ENCODE assay signal across 11 cellular contexts in the genomic region with DNA sequence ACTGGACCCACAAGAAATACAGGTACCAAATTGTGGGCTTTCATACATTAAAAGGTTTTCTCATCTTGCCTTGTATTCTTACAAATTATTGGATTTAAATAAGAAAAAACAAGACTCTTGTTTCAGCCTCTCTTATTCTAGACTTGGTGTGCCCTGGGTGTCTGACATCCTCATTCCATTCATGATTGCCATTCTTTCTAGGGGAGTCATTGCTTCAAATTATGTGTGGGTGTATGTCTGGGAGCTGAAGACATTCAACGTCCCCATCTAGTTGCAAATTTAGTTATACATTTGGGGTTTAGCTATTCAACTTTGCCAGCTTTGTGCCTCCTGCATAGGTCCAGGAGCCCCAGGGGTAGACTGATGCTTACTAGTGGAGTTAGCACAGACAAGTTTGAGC. TPM values are rescaled to one million over a fixed set of nuclear protein-coding genes. Genes with fewer than 3 reads are reported as not detected.
DNase-seq lines count a peak whose midpoint lies in the region; ATAC-seq and TF ChIP-seq lines count a peak whose summit lies in the region.
"Had no signal": no experiment of that assay in that cellular context is flagged by ENCODE, and none has a peak within 500 bp of the region (broad histone marks: within the 10 kb centered on the region; RNA-seq: fewer than 3 reads in every experiment).

No MANE protein-coding gene starts in this region.

- BruUV-seq in mammary epithelial cell (replicated peaks; lab: Mats Ljungman, UMichigan): no TSS peak

- peak overlapping the region; percentile 80 for H3K27ac ChIP-seq in ACC112 (ENCODE audit: low read depth, low read length)
- peak overlapping the region; percentile 12; the same call in 1 of the 2 replicates for H3K27ac ChIP-seq in HUES6 (ENCODE audit: low read depth, low read length)
- H3K27ac ChIP-seq in mammary epithelial cell (ENCODE audit: insufficient read depth, low read depth, low read length): peak overlapping the region; percentile 46
- peak overlapping the region in 1 of 2 donors; percentile 33 for H3K27ac ChIP-seq in lung (ENCODE audit: low read depth in 1 of 2, low read length in 1 of 2)

- peak; percentile 55 for DNase-seq in mammary epithelial cell
- no peak for DNase-seq in lung (ENCODE audit: low spot score)
- no peak for DNase-seq in stimulated activated naive CD8-positive, alpha-beta T cell treated with anti-CD3 and anti-CD28 coated beads, Interleukin-15, Interleukin-2, amounts not matched to agents 100 U/mL and 50 U/mL, for 24 hours
- no peak for DNase-seq in HPDE6-E6E7 (ENCODE audit: extremely low spot score)
- no peak for DNase-seq in inferior parietal cortex (ENCODE audit: extremely low spot score)
- DNase-seq: activated CD4-positive, alpha-beta T cell treated with anti-CD3 and anti-CD28 coated beads, Interleukin-2, amount 50 U/mL, for 1 hour; cerebellar nuclear complex; Karpas-422 had no signal

- H3K79me2 ChIP-seq in ACC112 (ENCODE audit: control insufficient read depth, insufficient read depth, low read length, unreplicated experiment) (peaks cover 97% of the 10 kb centered on the region), mammary epithelial cell (ENCODE audit: insufficient read depth, low read length) (peaks cover 78% of the 10 kb centered on the region)

- ATAC-seq in lung (ENCODE audit: insufficient read depth, low FRiP score): peak; percentile 74
- no peak for ATAC-seq in stimulated activated naive CD8-positive, alpha-beta T cell treated with anti-CD3 and anti-CD28 coated beads, Interleukin-15, Interleukin-2, amounts not matched to agents 100 U/mL and 50 U/mL, for 24 hours
- ATAC-seq in HG03039 (IDR thresholded peaks at IDR 0.05; ENCODE audit: unreplicated experiment): no peak

- CTCF ChIA-PET in mammary epithelial cell (lab: Charles Lee; ENCODE audit: low non-redundant PET): interaction anchor here (0.7 kb wide), 1 partner anchor 156 kb away, joined by 6 read pairs; no protein-coding TSS in a partner anchor

- WGBS in mammary epithelial cell (ENCODE audit: low coverage, missing lambda C conversion rate): 0% methylated on average over 1 of the region's 1 CpG
- 38 to 55% methylated on average over 1 of the region's 1 CpG for WGBS in lung, 2 donors

- H3K27me3 ChIP-seq in ACC112 (ENCODE audit: insufficient read depth, low read length) (no peaks in the 10 kb centered on the region), HUES6 (ENCODE audit: control insufficient read depth, insufficient read depth, low read length) (no peaks in the 10 kb centered on the region), mammary epithelial cell (ENCODE audit: insufficient read depth, low read length) (no peaks in the 10 kb centered on the region), lung (ENCODE audit: control insufficient read depth, insufficient read depth) (no peaks in the 10 kb centered on the region)

- no peaks in the 10 kb centered on the region for H3K9me3 ChIP-seq in HUES6 (ENCODE audit: control insufficient read depth, insufficient read depth, low read depth, low read length)
- H3K9me3 ChIP-seq in mammary epithelial cell (replicated peaks; ENCODE audit: insufficient read depth, low read length): no peaks in the 10 kb centered on the region
- no peaks in the 10 kb centered on the region for H3K9me3 ChIP-seq in lung (ENCODE audit: control insufficient read depth in 2 of 2, insufficient read depth in 1 of 2, low read length in 1 of 2)

- dilution Hi-C loops in mammary epithelial cell (cut with HindIII; ENCODE audit: low sequenced_read_pairs): no loop called here

- H4K20me1 ChIP-seq in mammary epithelial cell (ENCODE audit: insufficient read depth, low read length): no peaks in the 10 kb centered on the region

- H3K36me3 ChIP-seq in ACC112 (ENCODE audit: insufficient read depth, low read length): peaks cover 31% of the 10 kb centered on the region
- H3K36me3 ChIP-seq in HUES6 (ENCODE audit: control insufficient read depth, insufficient read depth, low read length): no peaks in the 10 kb centered on the region
- H3K36me3 ChIP-seq in mammary epithelial cell (ENCODE audit: insufficient read depth, low read length): no peaks in the 10 kb centered on the region
- no peaks in the 10 kb centered on the region for H3K36me3 ChIP-seq in lung (ENCODE audit: control insufficient read depth in 2 of 2, insufficient read depth in 2 of 2, low read length in 2 of 2)

- H3K9ac ChIP-seq in HUES6 (ENCODE audit: low read length): no peak overlapping the region
- H3K9ac ChIP-seq in mammary epithelial cell (ENCODE audit: insufficient read depth, low read length): peak overlapping the region; percentile 6

- H3K4me2 ChIP-seq in mammary epithelial cell (ENCODE audit: insufficient read depth, low read depth, low read length): peak overlapping the region; percentile 62

- intact Hi-C loops in mammary epithelial cell (cut with micrococcal nuclease): no loop called here

- in situ Hi-C loops in mammary epithelial cell (cut with MboI; ENCODE audit: low sequenced_read_pairs in 2 of 2): no loop called here

- TF ChIP-seq CTCF in mammary epithelial cell (conservative IDR thresholded peaks at IDR 0.05 in 1 of 2, IDR thresholded peaks at IDR 0.05 in 1 of 2; ENCODE audit: extremely low read depth in 1 of 2, insufficient read depth in 1 of 2, low read depth in 1 of 2, low read length in 2 of 2) (no peak), lung (IDR thresholded peaks at IDR 0.05; ENCODE audit: control extremely low read depth, extremely low read depth) (no peak)

- H2AFZ ChIP-seq in ACC112 (ENCODE audit: low read length, unreplicated experiment) (peak overlapping the region; percentile 30), mammary epithelial cell (ENCODE audit: low read depth, low read length) (peak overlapping the region; percentile 6)

- peaks cover 73% of the 10 kb centered on the region for H3K4me1 ChIP-seq in ACC112 (ENCODE audit: control insufficient read depth, insufficient read depth, low read length, unreplicated experiment)
- H3K4me1 ChIP-seq in HUES6 (ENCODE audit: control insufficient read depth, insufficient read depth, low read length): peaks cover 41% of the 10 kb centered on the region
- peaks cover 30% of the 10 kb centered on the region for H3K4me1 ChIP-seq in mammary epithelial cell (ENCODE audit: insufficient read depth, low read length)
- H3K4me1 ChIP-seq in lung (ENCODE audit: control insufficient read depth in 2 of 2, insufficient read depth in 2 of 2, low read length in 2 of 2): peaks cover 5 to 18% of the 10 kb centered on the region in 2 donors

- peak overlapping the region; percentile 57 for H3K4me3 ChIP-seq in ACC112 (ENCODE audit: low read depth, low read length)
- H3K4me3 ChIP-seq in HUES6 (ENCODE audit: low read depth, low read length): no peak overlapping the region
- H3K4me3 ChIP-seq in mammary epithelial cell (replicated peaks in 1 of 3; ENCODE audit: insufficient read depth in 1 of 3, low read depth in 2 of 3, low read length in 3 of 3): no peak overlapping the region
- no peak overlapping the region for H3K4me3 ChIP-seq in lung

RNA-seq across cellular contexts. Expression of gene MAML2, which starts 18.1 kb away (rescaled TPM):
- total RNA-seq in mammary epithelial cell (10 to 100 TPM in 1 of 2 donors, 1 to 10 TPM in 1; 9.5 to 14.2 TPM), lung (10 to 100 TPM; 20.5 to 41.8 TPM)
- polyA plus RNA-seq in mammary epithelial cell (7.5 TPM), lung (1 to 10 TPM; 3.8 to 6.9 TPM)
- polyA minus RNA-seq in mammary epithelial cell: 15.6 TPM
